Comparison of ENCODE assay signal across 11 cellular contexts in genomic region chr1:32274646-32275340, GRCh38. TPM values are rescaled to one million over a fixed set of nuclear protein-coding genes. Genes with fewer than 3 reads are reported as not detected.
DNase-seq lines count a peak whose midpoint lies in the region; TF ChIP-seq lines count a peak whose summit lies in the region.
"Had no signal": no experiment of that assay in that cellular context is flagged by ENCODE, and none has a peak within 500 bp of the region (broad histone marks: within the 10 kb centered on the region; RNA-seq: fewer than 3 reads in every experiment).

No MANE protein-coding gene starts in this region.

- POLR2A ChIA-PET in CD8-positive, alpha-beta memory T cell (lab: Charles Lee): interaction anchor here (0.5 to 2.0 kb wide), 12 partner anchors 19 to 119 kb away, joined by 3 to 11 read pairs (median 4); partner anchors contain the start of gene FAM167B

- CTCF ChIA-PET in CD8-positive, alpha-beta memory T cell (lab: Charles Lee): interaction anchor here (0.8 to 2.3 kb wide), 7 partner anchors 15 to 34 kb away, joined by 3 to 12 read pairs (median 3); no protein-coding TSS in a partner anchor

- peak overlapping the region; percentile 12 for H3K27ac ChIP-seq in CD8-positive, alpha-beta memory T cell (ENCODE audit: low read depth, low read length)
- peak overlapping the region; percentile 18 for H3K27ac ChIP-seq in iPS-18a (ENCODE audit: low read length)
- H3K27ac ChIP-seq in Peyer's patch: peak overlapping the region in 1 of 4 donors; percentile 63
- H3K27ac ChIP-seq: coronary artery, lower lobe of right lung, upper lobe of left lung had no signal

- peak overlapping the region in 2 of 7 donors; percentile 78 to 82 for H3K4me3 Mint-ChIP-seq in CD8-positive, alpha-beta memory T cell
- no peak overlapping the region for H3K4me3 Mint-ChIP-seq in osteocyte (ENCODE audit: unreplicated experiment)

- no peak for TF ChIP-seq POLR2A in Peyer's patch (IDR thresholded peaks at IDR 0.05)

- peaks cover 53% of the 10 kb centered on the region for H3K36me3 ChIP-seq in CD8-positive, alpha-beta memory T cell (ENCODE audit: insufficient read depth, low read length)
- no peaks in the 10 kb centered on the region for H3K36me3 ChIP-seq in NT2/D1 (ENCODE audit: insufficient read depth, insufficient read length, low read length)
- peaks cover 10% of the 10 kb centered on the region for H3K36me3 ChIP-seq in iPS-18a (ENCODE audit: control insufficient read depth, low read depth, low read length)
- no peaks in the 10 kb centered on the region for H3K36me3 ChIP-seq in Peyer's patch
- H3K36me3 ChIP-seq: lower lobe of right lung, upper lobe of left lung had no signal

- no peak for TF ChIP-seq CTCF in osteocyte (IDR thresholded peaks at IDR 0.05)
- TF ChIP-seq CTCF in Peyer's patch (IDR thresholded peaks at IDR 0.05): no peak

- H3K4me3 ChIP-seq in CD8-positive, alpha-beta memory T cell (ENCODE audit: low read length): peak overlapping the region; percentile 29
- H3K4me3 ChIP-seq in NT2/D1 (ENCODE audit: insufficient read length, low read depth) (no peak overlapping the region), iPS-18a (ENCODE audit: low read length) (peak overlapping the region; percentile 13), Peyer's patch (no peak overlapping the region)
- H3K4me3 ChIP-seq: coronary artery, lower lobe of right lung had no signal

- peak overlapping the region; percentile 22 for H3K9ac ChIP-seq in NT2/D1 (ENCODE audit: insufficient read length, low read depth)
- H3K9ac ChIP-seq in iPS-18a (ENCODE audit: low read length): peak overlapping the region; percentile 5

- H3K27me3 Mint-ChIP-seq in CD8-positive, alpha-beta memory T cell: peaks cover 0 to 5% of the 10 kb centered on the region in 2 donors
- H3K27me3 Mint-ChIP-seq in osteocyte (ENCODE audit: unreplicated experiment): peaks cover 18% of the 10 kb centered on the region

- peak overlapping the region; percentile 85 to 96 (median 93) for H3K27ac Mint-ChIP-seq in CD8-positive, alpha-beta memory T cell
- no peak overlapping the region for H3K27ac Mint-ChIP-seq in osteocyte (ENCODE audit: unreplicated experiment)

- no peaks in the 10 kb centered on the region for H3K9me3 Mint-ChIP-seq in CD8-positive, alpha-beta memory T cell
- no peaks in the 10 kb centered on the region for H3K9me3 Mint-ChIP-seq in osteocyte (ENCODE audit: unreplicated experiment)

- peaks cover 60% of the 10 kb centered on the region for H3K4me1 ChIP-seq in CD8-positive, alpha-beta memory T cell (ENCODE audit: insufficient read depth, low read length)
- H3K4me1 ChIP-seq in NT2/D1 (ENCODE audit: insufficient read depth, insufficient read length) (peaks cover 27% of the 10 kb centered on the region), iPS-18a (ENCODE audit: control insufficient read depth, low read depth, low read length) (peaks cover 15% of the 10 kb centered on the region), Peyer's patch (peaks cover 0 to 8% (median 8%) of the 10 kb centered on the region in 4 donors)
- H3K4me1 ChIP-seq: lower lobe of right lung had no signal

- no peaks in the 10 kb centered on the region for H3K9me3 ChIP-seq in CD8-positive, alpha-beta memory T cell (ENCODE audit: low read length)
- no peaks in the 10 kb centered on the region for H3K9me3 ChIP-seq in NT2/D1 (ENCODE audit: insufficient read depth, low read length)
- no peaks in the 10 kb centered on the region for H3K9me3 ChIP-seq in iPS-18a (ENCODE audit: control insufficient read depth, low read depth, low read length)
- H3K9me3 ChIP-seq in Peyer's patch: no peaks in the 10 kb centered on the region
- H3K9me3 ChIP-seq: lower lobe of right lung, upper lobe of left lung had no signal

- no peaks in the 10 kb centered on the region for H3K27me3 ChIP-seq in CD8-positive, alpha-beta memory T cell (ENCODE audit: insufficient read depth, low read length, poor library complexity, severe bottlenecking)
- H3K27me3 ChIP-seq in NT2/D1 (ENCODE audit: insufficient read depth, insufficient read length): no peaks in the 10 kb centered on the region
- no peaks in the 10 kb centered on the region for H3K27me3 ChIP-seq in iPS-18a (ENCODE audit: control insufficient read depth, insufficient read depth, low read length)
- no peaks in the 10 kb centered on the region for H3K27me3 ChIP-seq in Peyer's patch

- no peak for DNase-seq in CD8-positive, alpha-beta memory T cell
- DNase-seq in NT2/D1 (ENCODE audit: low read depth, low spot score): no peak
- DNase-seq in osteocyte (ENCODE audit: extremely low spot score, unreplicated experiment): no peak
- DNase-seq in Peyer's patch: no peak
- no peak for DNase-seq in NCI-H226
- DNase-seq: activated gamma-delta T cell, lower lobe of right lung had no signal

- peaks cover 47 to 54% (median 51%) of the 10 kb centered on the region in 3 donors for H3K4me1 Mint-ChIP-seq in CD8-positive, alpha-beta memory T cell
- peaks cover 5% of the 10 kb centered on the region for H3K4me1 Mint-ChIP-seq in osteocyte (ENCODE audit: unreplicated experiment)

- H3K36me3 Mint-ChIP-seq in CD8-positive, alpha-beta memory T cell: peaks cover 0 to 80% (median 16%) of the 10 kb centered on the region in 3 donors
- no peaks in the 10 kb centered on the region for H3K36me3 Mint-ChIP-seq in osteocyte (ENCODE audit: unreplicated experiment)

RNA-seq across cellular contexts. Expression of gene HDAC1, which starts 17.1 kb away (rescaled TPM):
- 100 to 1,000 TPM; 164 to 172 TPM for total RNA-seq in CD8-positive, alpha-beta memory T cell
- 180 TPM for polyA plus RNA-seq in CD8-positive, alpha-beta memory T cell
- total RNA-seq in osteocyte (77.5 and 79.2 TPM in 2 replicates), Peyer's patch (100 to 1,000 TPM in 3 of 4 donors, 10 to 100 TPM in 1; 93.0 to 147 (median 122) TPM)

RNA-seq across cellular contexts. Expression of gene LCK, which starts 23.7 kb away (rescaled TPM):
- total RNA-seq in CD8-positive, alpha-beta memory T cell: 100 to 1,000 TPM; 288 to 297 TPM
- 937 TPM for polyA plus RNA-seq in CD8-positive, alpha-beta memory T cell
- total RNA-seq in osteocyte: not detected in 2 replicates
- 10 to 100 TPM in 2 of 4 donors, 1 to 10 TPM in 2; 8.6 to 59.4 (median 12.4) TPM for total RNA-seq in Peyer's patch
- total RNA-seq: frontal cortex had no signal

RNA-seq across cellular contexts. Expression of gene FAM167B, which starts 27.8 kb away (rescaled TPM):
- total RNA-seq in CD8-positive, alpha-beta memory T cell: under 1 TPM; 0.33 to 0.63 TPM
- not detected for polyA plus RNA-seq in CD8-positive, alpha-beta memory T cell
- total RNA-seq in osteocyte (2.7 and 2.8 TPM in 2 replicates), Peyer's patch (1 to 10 TPM in 2 of 4 donors, not detected in 2; 4.1 to 5.1 TPM)

RNA-seq across cellular contexts. Expression of gene EIF3I, which starts 52.6 kb away (rescaled TPM):
- total RNA-seq in CD8-positive, alpha-beta memory T cell: 100 to 1,000 TPM; 381 to 390 TPM
- 173 TPM for polyA plus RNA-seq in CD8-positive, alpha-beta memory T cell
- 159 and 163 TPM in 2 replicates for total RNA-seq in osteocyte
- total RNA-seq in Peyer's patch: 100 to 1,000 TPM in 1 of 4 donors, 10 to 100 TPM in 3; 76.1 to 105 (median 84.7) TPM

RNA-seq across cellular contexts. Expression of gene TMEM234, which starts 52.6 kb away (rescaled TPM):
- total RNA-seq in CD8-positive, alpha-beta memory T cell: 10 to 100 TPM; 10.9 to 12.2 TPM
- polyA plus RNA-seq in CD8-positive, alpha-beta memory T cell: 6.5 TPM
- total RNA-seq in osteocyte: 27.9 and 30.7 TPM in 2 replicates
- total RNA-seq in Peyer's patch: 10 to 100 TPM; 15.9 to 47.0 (median 25.4) TPM

Comparison
In these comparisons a context has a peak if more than half of its experiments do, and no peak if none do; other contexts are left out.
1. H3K4me3 ChIP-seq: peak in CD8-positive, alpha-beta memory T cell (single experiment) and iPS-18a (single experiment); none in NT2/D1 (single experiment) and Peyer's patch (0 of 4).